ENCODE assay signal across 17 cellular contexts in the genomic region with DNA sequence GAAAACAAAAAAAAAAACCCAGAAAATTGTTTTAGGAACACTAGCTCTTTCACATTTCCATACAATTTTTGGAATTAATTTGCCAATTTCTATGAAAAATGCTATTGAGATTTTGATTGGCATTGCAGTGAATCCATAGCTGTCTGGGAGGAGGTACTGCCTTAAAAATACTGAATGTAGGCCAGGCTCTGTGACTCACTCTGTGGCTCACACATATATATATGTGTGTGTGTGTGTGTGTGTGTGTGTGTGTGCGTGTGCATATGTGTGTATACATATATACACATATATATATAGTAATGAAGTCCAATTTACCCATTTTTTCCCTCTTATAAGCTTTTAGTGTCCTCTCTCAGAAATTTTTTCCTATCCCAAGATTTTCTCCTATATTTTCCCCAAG.
A peak's percentile ranks its signal among the peaks of the same experiment; 100 is the strongest.
DNase-seq lines count a peak whose midpoint lies in the region; ATAC-seq, FAIRE-seq and TF ChIP-seq lines count a peak whose summit lies in the region.
"Had no signal": no experiment of that assay in that cellular context is flagged by ENCODE, and none has a peak within 500 bp of the region (broad histone marks: within the 10 kb centered on the region; RNA-seq: fewer than 3 reads in every experiment).

No MANE protein-coding gene starts in this region.

- POLR2A ChIA-PET in HEK293 (lab: Yijun Ruan, JAX) = no interaction called here

- no peak for TF ChIP-seq CTCF in HEK293 (tag by site-specific recombination; IDR thresholded peaks at IDR 0.05)
- TF ChIP-seq CTCF in bronchial epithelial cell (IDR thresholded peaks at IDR 0.05; ENCODE audit: insufficient read depth, low read length, severe bottlenecking) = no peak
- TF ChIP-seq CTCF in foreskin keratinocyte (conservative IDR thresholded peaks at IDR 0.05) = no peak

- H3K36me3 ChIP-seq in HEK293 (ENCODE audit: control insufficient read depth in 2 of 2, insufficient read depth in 1 of 2, low read length in 2 of 2) (no peaks in the 10 kb centered on the region), bronchial epithelial cell (ENCODE audit: control insufficient read depth, insufficient read depth, low read length) (no peaks in the 10 kb centered on the region)
- H3K36me3 ChIP-seq: BE2C had no signal

- H3K27ac ChIP-seq in HEK293 (ENCODE audit: extremely low read depth, low read depth, low read length) = no peak overlapping the region
- H3K27ac ChIP-seq in foreskin keratinocyte = no peak overlapping the region
- H3K27ac ChIP-seq: A549, C4-2B had no signal

- no peak overlapping the region for H3K4me3 ChIP-seq in HEK293 (ENCODE audit: low read depth, low read length)
- H3K4me3 ChIP-seq in bronchial epithelial cell (ENCODE audit: low read depth, low read length) = no peak overlapping the region
- H3K4me3 ChIP-seq: A549 had no signal

- CTCF ChIA-PET in HEK293 (lab: Yijun Ruan, JAX) = interaction anchor here (0.7 kb wide), 1 partner anchor 33 kb away, joined by 3 read pairs; no protein-coding TSS in a partner anchor

- H3K4me1 ChIP-seq in HEK293 (ENCODE audit: control insufficient read depth, insufficient read depth, low read length) = no peaks in the 10 kb centered on the region
- no peaks in the 10 kb centered on the region for H3K4me1 ChIP-seq in foreskin keratinocyte
- H3K4me1 ChIP-seq: A549, BE2C had no signal

- no peaks in the 10 kb centered on the region for H3K9me3 ChIP-seq in HEK293 (ENCODE audit: control insufficient read depth, insufficient read depth, low read depth, low read length)
- H3K9me3 ChIP-seq: A549, BE2C had no signal

- no peaks in the 10 kb centered on the region for H3K27me3 ChIP-seq in bronchial epithelial cell (ENCODE audit: control insufficient read depth, insufficient read depth, low read length)
- H3K27me3 ChIP-seq in foreskin keratinocyte = no peaks in the 10 kb centered on the region
- H3K27me3 ChIP-seq: BE2C had no signal

- FAIRE-seq in bronchial epithelial cell (lab: Jason Lieb, UNC) = no peak
- FAIRE-seq: A549, GM12892, GM19239 had no signal

- DNase-seq in ELR (ENCODE audit: low read depth) = peak; percentile 21
- DNase-seq in bronchial epithelial cell (ENCODE audit: low read depth) = peak; percentile 20
- peak in 1 of 2 donors; percentile 35 for DNase-seq in foreskin keratinocyte
- DNase-seq in activated CD8-positive, alpha-beta memory T cell treated with anti-CD3 and anti-CD28 coated beads for 24 hours = no peak
- no peak for DNase-seq in superior temporal gyrus (ENCODE audit: extremely low spot score)
- DNase-seq: BE2C; CD4-positive, alpha-beta memory T cell; DMS79; EL; GDM1 had no signal

- ATAC-seq in foreskin keratinocyte = peak; percentile 55
- no peak for ATAC-seq in HG03135 (IDR thresholded peaks at IDR 0.05; ENCODE audit: unreplicated experiment)
- ATAC-seq: A549, HCT116 had no signal

TF ChIP-seq in HEK293, 187 proteins besides CTCF, POLR2A, EP300 and RAD21:
- TF ChIP-seq SP7 (tag by site-specific recombination; IDR thresholded peaks at IDR 0.05) = no peak
- no peak for TF ChIP-seq ZNF292 (tag by site-specific recombination; IDR thresholded peaks at IDR 0.05; ENCODE audit: borderline replicate concordance, low read depth)
- TF ChIP-seq, protein P1, sequence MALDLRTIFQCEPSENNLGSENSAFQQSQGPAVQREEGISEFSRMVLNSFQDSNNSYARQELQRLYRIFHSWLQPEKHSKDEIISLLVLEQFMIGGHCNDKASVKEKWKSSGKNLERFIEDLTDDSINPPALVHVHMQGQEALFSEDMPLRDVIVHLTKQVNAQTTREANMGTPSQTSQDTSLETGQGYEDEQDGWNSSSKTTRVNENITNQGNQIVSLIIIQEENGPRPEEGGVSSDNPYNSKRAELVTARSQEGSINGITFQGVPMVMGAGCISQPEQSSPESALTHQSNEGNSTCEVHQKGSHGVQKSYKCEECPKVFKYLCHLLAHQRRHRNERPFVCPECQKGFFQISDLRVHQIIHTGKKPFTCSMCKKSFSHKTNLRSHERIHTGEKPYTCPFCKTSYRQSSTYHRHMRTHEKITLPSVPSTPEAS (tag by site-specific recombination; IDR thresholded peaks at IDR 0.05) = 0 out of 2 replicates have a peak, but pooled peaks have one; percentile 29
- TF ChIP-seq ZNF433 (tag by site-specific recombination; IDR thresholded peaks at IDR 0.05; ENCODE audit: low read depth) = no peak
- TF ChIP-seq ZNF596 (tag by site-specific recombination; IDR thresholded peaks at IDR 0.05) = no peak

Comparison
In these comparisons a context has a peak if more than half of its experiments do, and no peak if none do; other contexts are left out.
1. DNase-seq: peak in ELR (single experiment) and bronchial epithelial cell (single experiment); none in activated CD8-positive, alpha-beta memory T cell treated with anti-CD3 and anti-CD28 coated beads for 24 hours (single experiment) and superior temporal gyrus (single experiment).